ENCODE assay signal across 17 cellular contexts in genomic region chr4:23891064-23891421, GRCh38. TPM values are rescaled to one million over a fixed set of nuclear protein-coding genes. Genes with fewer than 3 reads are reported as not detected.
DNase-seq lines count a peak whose midpoint lies in the region; ATAC-seq and TF ChIP-seq lines count a peak whose summit lies in the region.
"Had no signal": no experiment of that assay in that cellular context is flagged by ENCODE, and none has a peak within 500 bp of the region (broad histone marks: within the 10 kb centered on the region; RNA-seq: fewer than 3 reads in every experiment).

No MANE protein-coding gene starts in this region.

- peak overlapping the region; percentile 95 for H3K27ac ChIP-seq in cardiac muscle cell
- no peak overlapping the region for H3K27ac ChIP-seq in right cardiac atrium (ENCODE audit: low read length)
- no peak overlapping the region for H3K27ac ChIP-seq in ovary
- no peak overlapping the region for H3K27ac ChIP-seq in uterus
- no peak overlapping the region for H3K27ac ChIP-seq in colonic mucosa

- H3K9ac ChIP-seq in colonic mucosa (ENCODE audit: low read depth in 2 of 2, low read length in 2 of 2): peak overlapping the region in 1 of 2 donors; percentile 95

- no peak for ATAC-seq in right cardiac atrium
- ATAC-seq: activated T-cell treated with anti-CD3 and anti-CD28 coated beads, Interleukin-2, amount 50 U/mL, for 72 hours; PC-3; stimulated activated naive CD8-positive, alpha-beta T cell treated with anti-CD3 and anti-CD28 coated beads, Interleukin-15, amount 100 ng/mL, for 72 hours had no signal

- H3K4me3 ChIP-seq in cardiac muscle cell (peak overlapping the region; percentile 63), right cardiac atrium (ENCODE audit: low read length) (peak overlapping the region; percentile 94), ovary (peak overlapping the region; percentile 36), uterus (peak overlapping the region; percentile 29 to 42), colonic mucosa (no peak overlapping the region)
- H3K4me3 ChIP-seq: lung had no signal

- no peak for DNase-seq in cardiac muscle cell (ENCODE audit: low read depth in 1 of 2, low spot score in 1 of 2)
- no peak for DNase-seq in cardiac septum (ENCODE audit: low spot score)
- DNase-seq in right cardiac atrium: no peak
- no peak for DNase-seq in ovary
- DNase-seq in uterus: no peak
- DNase-seq in colonic mucosa: no peak
- DNase-seq in activated gamma-delta T cell treated with Interleukin-2 at 50 U/mL for 16 hours: no peak
- DNase-seq in HPDE6-E6E7 (ENCODE audit: extremely low spot score): no peak
- DNase-seq: activated CD4-positive, alpha-beta T cell treated with anti-CD3 and anti-CD28 coated beads for 48 hours; activated T-cell treated with anti-CD3 and anti-CD28 coated beads, Interleukin-2, amount 50 U/mL, for 72 hours; COR-L47; NCI-H1092; NCI-H226; PC-3; stimulated activated naive CD8-positive, alpha-beta T cell treated with anti-CD3 and anti-CD28 coated beads, Interleukin-15, amount 100 ng/mL, for 72 hours had no signal

- H3K27me3 ChIP-seq in cardiac muscle cell: no peaks in the 10 kb centered on the region
- no peaks in the 10 kb centered on the region for H3K27me3 ChIP-seq in right cardiac atrium (ENCODE audit: control insufficient read depth, insufficient read depth)
- no peaks in the 10 kb centered on the region for H3K27me3 ChIP-seq in ovary
- no peaks in the 10 kb centered on the region for H3K27me3 ChIP-seq in uterus
- H3K27me3 ChIP-seq in colonic mucosa: no peaks in the 10 kb centered on the region

- intact Hi-C loops in cardiac septum (cut with DNase I) (no loop called here), right cardiac atrium (cut with DNase I) (no loop called here), ovary (cut with DNase I) (no loop called here), uterus (cut with DNase I; ENCODE audit: low total_unique reads) (no loop called here), colonic mucosa (cut with DNase I) (no loop called here)

- peaks cover 39% of the 10 kb centered on the region for H3K4me1 ChIP-seq in cardiac muscle cell (ENCODE audit: low read depth)
- no peaks in the 10 kb centered on the region for H3K4me1 ChIP-seq in right cardiac atrium (ENCODE audit: control insufficient read depth, insufficient read depth, low read length)
- peaks cover 4% of the 10 kb centered on the region for H3K4me1 ChIP-seq in ovary (ENCODE audit: insufficient read depth)
- H3K4me1 ChIP-seq in uterus: no peaks in the 10 kb centered on the region
- no peaks in the 10 kb centered on the region for H3K4me1 ChIP-seq in colonic mucosa

- 15% methylated on average over 1 of the region's 1 CpG for WGBS in right cardiac atrium
- 15 to 26% (median 15%) methylated on average over 1 of the region's 1 CpG for WGBS in ovary, 3 donors

- no peak for TF ChIP-seq EP300 in ovary (IDR thresholded peaks at IDR 0.05)

- TF ChIP-seq POLR2A in ovary (IDR thresholded peaks at IDR 0.05) (no peak), uterus (IDR thresholded peaks at IDR 0.05) (no peak)

- no peak for TF ChIP-seq CTCF in cardiac muscle cell (IDR thresholded peaks at IDR 0.05; ENCODE audit: low read depth, low read length)
- no peak for TF ChIP-seq CTCF in ovary (IDR thresholded peaks at IDR 0.05)
- no peak for TF ChIP-seq CTCF in uterus (IDR thresholded peaks at IDR 0.05)
- TF ChIP-seq CTCF in colonic mucosa (IDR thresholded peaks at IDR 0.05): no peak

- H3K36me3 ChIP-seq in cardiac muscle cell (no peaks in the 10 kb centered on the region), ovary (no peaks in the 10 kb centered on the region), uterus (no peaks in the 10 kb centered on the region), colonic mucosa (no peaks in the 10 kb centered on the region)

- H3K9me3 ChIP-seq in cardiac muscle cell (ENCODE audit: low read depth) (no peaks in the 10 kb centered on the region), right cardiac atrium (ENCODE audit: control insufficient read depth, low read length) (no peaks in the 10 kb centered on the region), ovary (no peaks in the 10 kb centered on the region), uterus (no peaks in the 10 kb centered on the region), colonic mucosa (no peaks in the 10 kb centered on the region)

RNA-seq across cellular contexts. Expression of gene PPARGC1A, which starts 1.2 kb away (rescaled TPM):
- total RNA-seq in cardiac muscle cell (23.9 and 42.3 TPM in 2 replicates), cardiac septum (99.6 TPM), right cardiac atrium (100 to 1,000 TPM in 1 of 4 donors, 10 to 100 TPM in 3; 74.7 to 130 (median 82.0) TPM), ovary (1 to 10 TPM in 5 of 7 donors, under 1 TPM in 2; 0.90 to 6.3 (median 2.2) TPM), uterus (1 to 10 TPM; 1.5 to 6.0 (median 3.2) TPM), colonic mucosa (10 to 100 TPM; 44.4 to 48.4 TPM)
- polyA plus RNA-seq in cardiac muscle cell (17.7 and 28.4 TPM in 2 replicates), right cardiac atrium (22.2 TPM), ovary (1 to 10 TPM in 1 of 2 donors, under 1 TPM in 1; 0.38 to 2.5 TPM)
- total RNA-seq: activated T-cell treated with anti-CD3 and anti-CD28 coated beads, Interleukin-2, amount 50 U/mL, for 72 hours; PC-3; pulmonary artery endothelial cell had no signal
